8 cellular contexts compared by ENCODE assay signal in the genomic region with DNA sequence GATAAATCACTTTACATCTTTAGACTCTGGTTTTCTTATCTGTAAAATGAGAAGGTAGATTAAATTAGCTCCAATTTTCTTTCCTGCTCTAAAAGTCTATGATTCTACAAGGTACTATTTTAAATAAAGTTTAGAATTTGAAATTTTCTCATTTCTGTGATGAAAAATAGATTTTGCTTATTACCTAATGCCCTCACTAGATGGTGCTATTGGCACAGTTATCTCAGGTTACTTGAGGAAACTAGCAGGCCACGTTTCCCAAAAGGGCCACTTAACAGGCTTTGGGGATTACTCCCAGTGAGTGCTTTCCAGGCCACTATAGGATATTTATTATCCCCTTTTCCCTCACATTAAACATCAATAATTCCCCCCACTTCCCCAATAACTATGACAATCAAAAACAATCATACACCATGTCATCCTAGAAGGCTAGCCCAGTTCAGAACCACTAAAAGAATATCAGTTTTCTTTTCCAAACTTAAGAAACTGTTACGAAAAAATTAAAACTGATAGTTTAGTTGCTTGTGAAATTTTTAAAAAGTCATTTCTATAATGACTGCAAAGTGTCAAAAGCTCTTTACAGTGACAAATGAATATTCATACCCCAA. TPM values are rescaled to one million over a fixed set of nuclear protein-coding genes. Genes with fewer than 3 reads are reported as not detected.
DNase-seq lines count a peak whose midpoint lies in the region; ATAC-seq, FAIRE-seq and TF ChIP-seq lines count a peak whose summit lies in the region.

No MANE protein-coding gene starts in this region.

- H3K27me3 ChIP-seq in DOHH2 (ENCODE audit: control insufficient read depth, low read length), result no peaks in the 10 kb centered on the region
- no peaks in the 10 kb centered on the region for H3K27me3 ChIP-seq in pancreas

- H3K36me3 ChIP-seq in DOHH2 (ENCODE audit: control insufficient read depth, low read length), result peaks cover 67% of the 10 kb centered on the region
- H3K36me3 ChIP-seq in pancreas, result no peaks in the 10 kb centered on the region

- peaks cover 3% of the 10 kb centered on the region; the same call in 1 of the 2 replicates for H3F3A ChIP-seq in DOHH2 (ENCODE audit: control insufficient read depth, insufficient read depth)

- H3K4me2 ChIP-seq in DOHH2 (ENCODE audit: low read length), result peak overlapping the region; percentile 15; the same call in 1 of the 2 replicates

- WGBS in pancreas, 2 donors, result 24 to 39% methylated on average over 2 of the region's 2 CpGs

- peak; percentile 53 for ATAC-seq in HG03520 (IDR thresholded peaks at IDR 0.05; ENCODE audit: unreplicated experiment)
- peak; percentile 56 to 94 (median 91) for ATAC-seq in pancreas
- no peak for ATAC-seq in HG03159 (IDR thresholded peaks at IDR 0.05; ENCODE audit: unreplicated experiment)

- DNase-seq in NCI-H526 (lab: John Stamatoyannopoulos, UW), result peak; percentile 50 to 78
- peak; percentile 8 for DNase-seq in activated gamma-delta T cell treated with anti-CD3 and anti-CD28 coated beads, Interleukin-2, amount 50 U/mL, for 16 hours (ENCODE audit: low read depth)
- DNase-seq in globus pallidus (ENCODE audit: low spot score), result peak; percentile 76
- DNase-seq in pancreas, result peak in 3 of 6 donors; percentile 13 to 37 (median 29)
- DNase-seq in GOT3 (lab: John Stamatoyannopoulos, UW), result no peak

- H3K4me1 ChIP-seq in DOHH2 (ENCODE audit: control insufficient read depth, low read length) (peaks cover 19% of the 10 kb centered on the region), pancreas (no peaks in the 10 kb centered on the region)

- peak; percentile 60 for TF ChIP-seq CTCF in DOHH2 (IDR thresholded peaks at IDR 0.05; ENCODE audit: low read depth, low read length, poor library complexity, severe bottlenecking)
- peak in 3 of 4 donors; percentile 25 to 54 (median 43) for TF ChIP-seq CTCF in pancreas (IDR thresholded peaks at IDR 0.05)

- H3K79me2 ChIP-seq in DOHH2 (ENCODE audit: control insufficient read depth, low read length), result no peaks in the 10 kb centered on the region

- FAIRE-seq in pancreas (lab: Jason Lieb, UNC), result peak; percentile 95

- H4K20me1 ChIP-seq in DOHH2 (ENCODE audit: control insufficient read depth, insufficient read depth, low read depth, low read length), result no peaks in the 10 kb centered on the region

- intact Hi-C loops in pancreas (cut with DNase I), result loop anchor here in 2 of 3 donors (2.0 to 5.0 kb wide), 3 partner anchors 136 to 241 kb away; no protein-coding TSS in a partner anchor

- no peak overlapping the region for H3K4me3 ChIP-seq in DOHH2 (ENCODE audit: low read length)
- H3K4me3 ChIP-seq in pancreas, result no peak overlapping the region

- H3K9me2 ChIP-seq in DOHH2 (replicated peaks; ENCODE audit: control insufficient read depth, low read length), result no peaks in the 10 kb centered on the region

- H3K9me3 ChIP-seq in DOHH2 (ENCODE audit: control insufficient read depth, insufficient read depth, low read length), result peaks cover 6% of the 10 kb centered on the region; the same call in 1 of the 2 replicates
- no peaks in the 10 kb centered on the region for H3K9me3 ChIP-seq in pancreas

- peak overlapping the region; percentile 14; the same call in 1 of the 2 replicates for H3K27ac ChIP-seq in DOHH2 (ENCODE audit: low read depth, low read length)
- no peak overlapping the region for H3K27ac ChIP-seq in pancreas

RNA-seq across cellular contexts. Expression of a gene that starts 30.6 kb away (rescaled TPM):
- total RNA-seq in pancreas, result 10 to 100 TPM; 12.4 to 28.5 (median 14.8) TPM
- polyA plus RNA-seq in pancreas, result 10 to 100 TPM in 1 of 2 donors, 1 to 10 TPM in 1; 8.9 to 14.7 TPM
